32 cellular contexts compared by ENCODE assay signal in genomic region chr20:61061981-61062380, GRCh38.
DNase-seq lines count a peak whose midpoint lies in the region; FAIRE-seq and TF ChIP-seq lines count a peak whose summit lies in the region.
"Had no signal": no experiment of that assay in that cellular context is flagged by ENCODE, and none has a peak within 500 bp of the region (broad histone marks: within the 10 kb centered on the region; RNA-seq: fewer than 3 reads in every experiment).

No MANE protein-coding gene starts in this region.

- POLR2A ChIA-PET in HEK293T (lab: Yijun Ruan, JAX) = no interaction called here

- no peak overlapping the region for H3K4me3 ChIP-seq in BLaER1
- H3K4me3 ChIP-seq: A549; BLaER1 treated with 17β-estradiol and CSF1 and Interleukin-3, amounts not matched to agents 10 nM and 100 nM had no signal

- H3K9me3 ChIP-seq in BLaER1 = no peaks in the 10 kb centered on the region
- H3K9me3 ChIP-seq: A549, BE2C, Caco-2 had no signal

- DNase-seq in HTR-8/SVneo (ENCODE audit: insufficient read length, low spot score) = no peak
- DNase-seq in posterior vena cava (ENCODE audit: low spot score) = peak; percentile 58
- no peak for DNase-seq in NCI-H345 treated with DMSO at 0.1 percent for 48 hours (lab: John Stamatoyannopoulos, UW; ENCODE audit: unreplicated experiment)
- DNase-seq in HEK293T (ENCODE audit: extremely low spot score) = no peak
- no peak for DNase-seq in NCI-H524 treated with DMSO at 0.1 percent for 48 hours (lab: John Stamatoyannopoulos, UW)
- DNase-seq: 8988T; ACHN; AML-193; BE2C; C1 segment of cervical spinal cord; Caco-2; Calu3; CD4-positive, alpha-beta memory T cell; CD4-positive, alpha-beta T cell; CD4-positive, CD25-positive, alpha-beta regulatory T cell; CD8-positive, alpha-beta memory T cell; CD8-positive, alpha-beta T cell; COR-L47; DMS 273 treated with DMSO at 0.1 percent for 48 hours; DMS153; DMS53; DMS79; DMS79 treated with DMSO at 0.1 percent for 48 hours; DND-41; EL had no signal

- H3K27ac ChIP-seq in BLaER1 = peak overlapping the region; percentile 47; the same call in 1 of the 2 replicates
- H3K27ac ChIP-seq: 22Rv1; A549; BLaER1 treated with 17β-estradiol and CSF1 and Interleukin-3, amounts not matched to agents 10 nM and 100 nM; C4-2B had no signal

- no peak overlapping the region for H3K9ac ChIP-seq in BLaER1
- H3K9ac ChIP-seq: BLaER1 treated with 17β-estradiol and CSF1 and Interleukin-3, amounts not matched to agents 10 nM and 100 nM had no signal

- H3K4me1 ChIP-seq in BLaER1 = peaks cover 5% of the 10 kb centered on the region
- H3K4me1 ChIP-seq: A549, BE2C had no signal

- H3K4me2 ChIP-seq in BLaER1 = peak overlapping the region; percentile 27; the same call in 1 of the 2 replicates
- H3K4me2 ChIP-seq: A549 had no signal

- CTCF ChIA-PET in HEK293T (lab: Yijun Ruan, JAX) = no interaction called here

- FAIRE-seq in HTR-8/SVneo (lab: Jason Lieb, UNC) = peak; percentile 74
- FAIRE-seq: A204.1, A549, D721Med had no signal

- H3K27me3 ChIP-seq in BLaER1 = no peaks in the 10 kb centered on the region
- H3K27me3 ChIP-seq: BE2C; BLaER1 treated with 17β-estradiol and CSF1 and Interleukin-3, amounts not matched to agents 10 nM and 100 nM had no signal

- no peaks in the 10 kb centered on the region for H3K36me3 ChIP-seq in BLaER1
- H3K36me3 ChIP-seq: BE2C; BLaER1 treated with 17β-estradiol and CSF1 and Interleukin-3, amounts not matched to agents 10 nM and 100 nM had no signal

- intact Hi-C loops in posterior vena cava (cut with DNase I) = no loop called here

- no peaks in the 10 kb centered on the region for H4K20me1 ChIP-seq in BLaER1
- H4K20me1 ChIP-seq: BLaER1 treated with 17β-estradiol and CSF1 and Interleukin-3, amounts not matched to agents 10 nM and 100 nM had no signal

TF ChIP-seq in HEK293T, 16 proteins besides CTCF, POLR2A, EP300 and RAD21:
- no peak for TF ChIP-seq FOXM1 (IDR thresholded peaks at IDR 0.05; ENCODE audit: borderline replicate concordance)
- TF ChIP-seq SP1 (IDR thresholded peaks at IDR 0.05) = no peak
- TF ChIP-seq PKNOX1 (IDR thresholded peaks at IDR 0.05) = no peak
- no peak for TF ChIP-seq ARNT (IDR thresholded peaks at IDR 0.05)
- TF ChIP-seq ELF4 (IDR thresholded peaks at IDR 0.05) = no peak
- no peak for TF ChIP-seq FOXA1 (IDR thresholded peaks at IDR 0.05)
- no peak for TF ChIP-seq ZNF384 (IDR thresholded peaks at IDR 0.05)
- no peak for TF ChIP-seq HDGF (IDR thresholded peaks at IDR 0.05; ENCODE audit: borderline replicate concordance)
- TF ChIP-seq L3MBTL2 (conservative IDR thresholded peaks at IDR 0.05) = no peak
- TF ChIP-seq BHLHE40 (IDR thresholded peaks at IDR 0.05; ENCODE audit: borderline replicate concordance) = no peak
